4 cellular contexts compared by ENCODE assay signal in genomic region chr5:107736089-107736488, GRCh38.
DNase-seq lines count a peak whose midpoint lies in the region; ATAC-seq, FAIRE-seq and TF ChIP-seq lines count a peak whose summit lies in the region.
"Not testable (repeated sequence)": the region's sequence is repeated elsewhere in the genome, so short reads cannot be mapped to it uniquely, and the experiment has no call there.

No MANE protein-coding gene starts in this region.

- not testable (repeated sequence) for H2BK15ac ChIP-seq in H1 (ENCODE audit: low read length)

- not testable (repeated sequence) for H3K36me3 Mint-ChIP-seq in stimulated activated effector memory CD8-positive, alpha-beta T cell treated with anti-CD3 and anti-CD28 coated beads, Interleukin-12 subunit alpha, Interleukin-12 subunit beta, amount 100 ng/mL, for 72 hours

- not testable (repeated sequence) for H2AK5ac ChIP-seq in H1 (ENCODE audit: low read depth, low read length)

- not testable (repeated sequence) for H2BK20ac ChIP-seq in H1 (ENCODE audit: low read length)

- not testable (repeated sequence) for H3K56ac ChIP-seq in H1 (replicated peaks; ENCODE audit: insufficient read length, low read depth, low read length)

- not testable (repeated sequence) for H4K20me1 ChIP-seq in DND-41 (ENCODE audit: insufficient read depth, low read length); H1 (replicated peaks in 1 of 2; ENCODE audit: control insufficient read depth in 1 of 2, insufficient read depth in 2 of 2, low read length in 2 of 2)

- H3K14ac ChIP-seq in H1 (ENCODE audit: insufficient read length), result not testable (repeated sequence)

- H3K4me1 ChIP-seq in DND-41 (ENCODE audit: insufficient read depth, low read length); H1 (replicated peaks in 1 of 4; ENCODE audit: control insufficient read depth in 3 of 4, insufficient read depth in 4 of 4, low read length in 3 of 4): not testable (repeated sequence)

- not testable (repeated sequence) for H4K5ac ChIP-seq in H1 (ENCODE audit: insufficient read length, low read depth, low read length)

- not testable (repeated sequence) for TF ChIP-seq RAD21 in H1 (IDR thresholded peaks at IDR 0.05 in 1 of 2, conservative IDR thresholded peaks at IDR 0.05 in 1 of 2; ENCODE audit: low read depth in 2 of 2, low read length in 2 of 2)

- ATAC-seq in DND-41 (ENCODE audit: insufficient read depth, low read depth), result peak; percentile 62
- peak; percentile 32 for ATAC-seq in stimulated activated effector memory CD8-positive, alpha-beta T cell treated with anti-CD3 and anti-CD28 coated beads, Interleukin-12 subunit alpha, Interleukin-12 subunit beta, amount 100 ng/mL, for 72 hours

- H3K36me3 ChIP-seq in DND-41 (ENCODE audit: insufficient read depth, low read length); bronchial epithelial cell (ENCODE audit: control insufficient read depth, insufficient read depth, low read length); H1 (ENCODE audit: control insufficient read depth in 2 of 4, insufficient read depth in 4 of 4, low read length in 3 of 4): not testable (repeated sequence)

- H3K9me3 Mint-ChIP-seq in stimulated activated effector memory CD8-positive, alpha-beta T cell treated with anti-CD3 and anti-CD28 coated beads, Interleukin-12 subunit alpha, Interleukin-12 subunit beta, amount 100 ng/mL, for 72 hours, result not testable (repeated sequence)

- not testable (repeated sequence) for H3K4me3 Mint-ChIP-seq in stimulated activated effector memory CD8-positive, alpha-beta T cell treated with anti-CD3 and anti-CD28 coated beads, Interleukin-12 subunit alpha, Interleukin-12 subunit beta, amount 100 ng/mL, for 72 hours

- not testable (repeated sequence) for H3K9me3 ChIP-seq in DND-41 (ENCODE audit: insufficient read depth, low read length, severe bottlenecking); H1 (ENCODE audit: insufficient read depth in 2 of 2, low read depth in 1 of 2, low read length in 1 of 2)

- not testable (repeated sequence) for H3K27ac Mint-ChIP-seq in stimulated activated effector memory CD8-positive, alpha-beta T cell treated with anti-CD3 and anti-CD28 coated beads, Interleukin-12 subunit alpha, Interleukin-12 subunit beta, amount 100 ng/mL, for 72 hours

- not testable (repeated sequence) for H2BK5ac ChIP-seq in H1 (ENCODE audit: low read depth, low read length)

- H3K27me3 ChIP-seq in DND-41 (ENCODE audit: insufficient read depth, low read length, poor library complexity); bronchial epithelial cell (ENCODE audit: control insufficient read depth, insufficient read depth, low read length); H1 (replicated peaks in 1 of 4; ENCODE audit: control insufficient read depth in 3 of 4, extremely low read depth in 1 of 4, insufficient read depth in 3 of 4, low read length in 3 of 4): not testable (repeated sequence)

- FAIRE-seq in bronchial epithelial cell (lab: Jason Lieb, UNC) (peak; percentile 91), H1 (lab: Jason Lieb, UNC) (peak; percentile 65)

- not testable (repeated sequence) for TF ChIP-seq EP300 in H1 (IDR thresholded peaks at IDR 0.05; ENCODE audit: borderline replicate concordance in 1 of 2, low read depth in 2 of 2, low read length in 2 of 2)

- 75% methylated on average over 2 of the region's 2 CpGs; no CpG with 5 or more reads in 1 of the 2 experiments for WGBS in H1 (ENCODE audit: extremely low coverage in 1 of 2, insufficient coverage in 1 of 2, insufficient read length in 1 of 2, insufficient replicate concordance in 2 of 2, low coverage in 1 of 2, low lambda C conversion rate in 2 of 2, missing lambda C conversion rate in 1 of 2), 2 experiments

- H2BK120ac ChIP-seq in H1 (replicated peaks; ENCODE audit: low read depth, low read length), result not testable (repeated sequence)

- H2AFZ ChIP-seq in DND-41 (ENCODE audit: low read depth, low read length); H1 (ENCODE audit: low read length): not testable (repeated sequence)

- H3K23ac ChIP-seq in H1 (ENCODE audit: insufficient read length), result not testable (repeated sequence)

- not testable (repeated sequence) for H3K4me3 ChIP-seq in DND-41 (ENCODE audit: low read depth in 1 of 2, low read length in 2 of 2); bronchial epithelial cell (ENCODE audit: low read depth, low read length); H1 (ENCODE audit: extremely low read depth in 1 of 4, insufficient read depth in 2 of 4, low read depth in 3 of 4, low read length in 4 of 4)

- not testable (repeated sequence) for H4K91ac ChIP-seq in H1 (replicated peaks; ENCODE audit: insufficient read length, low read length)

- H3K4me1 Mint-ChIP-seq in stimulated activated effector memory CD8-positive, alpha-beta T cell treated with anti-CD3 and anti-CD28 coated beads, Interleukin-12 subunit alpha, Interleukin-12 subunit beta, amount 100 ng/mL, for 72 hours, result not testable (repeated sequence)

- not testable (repeated sequence) for H3K4ac ChIP-seq in H1 (replicated peaks; ENCODE audit: insufficient read length, low read depth, low read length)

- not testable (repeated sequence) for H3K4me2 ChIP-seq in DND-41 (ENCODE audit: insufficient read depth, low read length); H1 (ENCODE audit: insufficient read depth in 1 of 2, low read depth in 2 of 2, low read length in 2 of 2)

- not testable (repeated sequence) for H3K9ac ChIP-seq in DND-41 (ENCODE audit: low read depth, low read length); H1 (replicated peaks in 1 of 4; ENCODE audit: extremely low read depth in 1 of 4, low read depth in 3 of 4, low read length in 3 of 4)

- TF ChIP-seq POLR2A in H1 (IDR thresholded peaks at IDR 0.05; ENCODE audit: control extremely low read depth in 1 of 2, low read depth in 2 of 2, low read length in 2 of 2), result not testable (repeated sequence)

- H3K18ac ChIP-seq in H1 (ENCODE audit: extremely low read depth, low read length), result not testable (repeated sequence)

- not testable (repeated sequence) for H4K8ac ChIP-seq in H1 (ENCODE audit: extremely low read depth, insufficient read depth, low read length)

- not testable (repeated sequence) for H2BK12ac ChIP-seq in H1 (ENCODE audit: low read depth, low read length)

- not testable (repeated sequence) for H3K79me2 ChIP-seq in DND-41 (ENCODE audit: insufficient read depth, low read length); H1 (ENCODE audit: control insufficient read depth in 1 of 2, insufficient read depth in 2 of 2, low read length in 2 of 2)

- CTCF ChIA-PET in H1 (lab: Charles Lee; ENCODE audit: partially characterized antibody), result not testable (repeated sequence)

- H3K79me1 ChIP-seq in H1 (ENCODE audit: low read depth, low read length), result not testable (repeated sequence)

- not testable (repeated sequence) for H3K27ac ChIP-seq in DND-41 (ENCODE audit: low read length); H1 (ENCODE audit: low read depth, low read length)

- H3K23me2 ChIP-seq in H1 (ENCODE audit: low read depth, low read length), result not testable (repeated sequence)

- POLR2A ChIA-PET in H1 (lab: Charles Lee; ENCODE audit: partially characterized antibody), result not testable (repeated sequence)

- TF ChIP-seq CTCF in DND-41 (IDR thresholded peaks at IDR 0.05; ENCODE audit: borderline replicate concordance, extremely low read depth, low read length, poor library complexity, severe bottlenecking); bronchial epithelial cell (IDR thresholded peaks at IDR 0.05; ENCODE audit: insufficient read depth, low read length, severe bottlenecking); H1 (IDR thresholded peaks at IDR 0.05; ENCODE audit: control extremely low read depth in 1 of 3, insufficient read depth in 1 of 3, low read depth in 1 of 3, low read length in 3 of 3): not testable (repeated sequence)

- not testable (repeated sequence) for DNase-seq in DND-41; bronchial epithelial cell (ENCODE audit: low read depth); H1 (ENCODE audit: low read depth in 1 of 2, low spot score in 2 of 2); stimulated activated effector memory CD8-positive, alpha-beta T cell treated with anti-CD3 and anti-CD28 coated beads, Interleukin-12 subunit alpha, Interleukin-12 subunit beta, amount 100 ng/mL, for 72 hours (ENCODE audit: low spot score in 2 of 2)
